In genomic region chr10:106957825-106958581, GRCh38 we compare ENCODE assay signal across 10 cellular contexts.
DNase-seq lines count a peak whose midpoint lies in the region; ATAC-seq and TF ChIP-seq lines count a peak whose summit lies in the region.
"Had no signal": no experiment of that assay in that cellular context is flagged by ENCODE, and none has a peak within 500 bp of the region (broad histone marks: within the 10 kb centered on the region; RNA-seq: fewer than 3 reads in every experiment).

No MANE protein-coding gene starts in this region.

- DNase-seq in left lobe of liver (ENCODE audit: low spot score) (no peak), RWPE1 (ENCODE audit: low spot score) (no peak), posterior vena cava (ENCODE audit: low spot score) (no peak), iPS-NIHi11 (ENCODE audit: low spot score) (no peak)
- no peak for DNase-seq in CD4-positive, alpha-beta memory T cell
- DNase-seq: Calu3 had no signal

- H3K4me3 Mint-ChIP-seq in CD4-positive, alpha-beta memory T cell: no peak overlapping the region
- H3K4me3 Mint-ChIP-seq: central memory CD8-positive, alpha-beta T cell had no signal

- no peak for TF ChIP-seq CTCF in RWPE1 (conservative IDR thresholded peaks at IDR 0.05; ENCODE audit: low read depth)

- no peaks in the 10 kb centered on the region for H3K4me1 Mint-ChIP-seq in CD4-positive, alpha-beta memory T cell
- H3K4me1 Mint-ChIP-seq: central memory CD8-positive, alpha-beta T cell had no signal

- intact Hi-C loops in CD4-positive, alpha-beta memory T cell (cut with micrococcal nuclease): no loop called here
- intact Hi-C loops in posterior vena cava (cut with DNase I): no loop called here

- H3K27ac Mint-ChIP-seq in CD4-positive, alpha-beta memory T cell: no peak overlapping the region

- no peaks in the 10 kb centered on the region for H3K4me1 ChIP-seq in CD4-positive, alpha-beta memory T cell (ENCODE audit: insufficient read depth, low read length)

- no peak overlapping the region for H3K4me3 ChIP-seq in CD4-positive, alpha-beta memory T cell (ENCODE audit: low read length in 2 of 2)

- H3K27me3 ChIP-seq in CD4-positive, alpha-beta memory T cell (ENCODE audit: insufficient read depth, low read length): no peaks in the 10 kb centered on the region

- no peaks in the 10 kb centered on the region for H3K27me3 Mint-ChIP-seq in CD4-positive, alpha-beta memory T cell
- H3K27me3 Mint-ChIP-seq: central memory CD8-positive, alpha-beta T cell had no signal

- peaks cover 0 to 10% (median 6%) of the 10 kb centered on the region in 8 donors for H3K9me3 Mint-ChIP-seq in CD4-positive, alpha-beta memory T cell

- ATAC-seq in GM18511 (IDR thresholded peaks at IDR 0.05; ENCODE audit: unreplicated experiment) (peak; percentile 60), GM21786 (IDR thresholded peaks at IDR 0.05; ENCODE audit: unreplicated experiment) (peak; percentile 73), HG03571 (IDR thresholded peaks at IDR 0.05; ENCODE audit: unreplicated experiment) (peak; percentile 55), left lobe of liver (peak; percentile 47)

- POLR2A ChIA-PET in CD4-positive, alpha-beta memory T cell (lab: Charles Lee; ENCODE audit: partially characterized antibody): no interaction called here
- POLR2A ChIA-PET in RWPE1 (lab: Yijun Ruan, JAX; ENCODE audit: low non-redundant PET): interaction anchor here (0.6 kb wide), 1 partner anchor 31 kb away, joined by 3 read pairs; no protein-coding TSS in a partner anchor

- CTCF ChIA-PET in CD4-positive, alpha-beta memory T cell (lab: Charles Lee; ENCODE audit: partially characterized antibody): no interaction called here
- CTCF ChIA-PET in RWPE1 (lab: Yijun Ruan, JAX): no interaction called here

- no peaks in the 10 kb centered on the region for H3K9me3 ChIP-seq in CD4-positive, alpha-beta memory T cell (ENCODE audit: control insufficient read depth in 1 of 2, low read length in 2 of 2)

- no peaks in the 10 kb centered on the region for H3K36me3 Mint-ChIP-seq in CD4-positive, alpha-beta memory T cell

- H3K36me3 ChIP-seq in CD4-positive, alpha-beta memory T cell (ENCODE audit: insufficient read depth, low read length): no peaks in the 10 kb centered on the region

- no peak overlapping the region for H3K27ac ChIP-seq in CD4-positive, alpha-beta memory T cell (ENCODE audit: low read depth, low read length)
- H3K27ac ChIP-seq in RWPE1: no peak overlapping the region
